Comparison of ENCODE assay signal across 14 cellular contexts in the genomic region with DNA sequence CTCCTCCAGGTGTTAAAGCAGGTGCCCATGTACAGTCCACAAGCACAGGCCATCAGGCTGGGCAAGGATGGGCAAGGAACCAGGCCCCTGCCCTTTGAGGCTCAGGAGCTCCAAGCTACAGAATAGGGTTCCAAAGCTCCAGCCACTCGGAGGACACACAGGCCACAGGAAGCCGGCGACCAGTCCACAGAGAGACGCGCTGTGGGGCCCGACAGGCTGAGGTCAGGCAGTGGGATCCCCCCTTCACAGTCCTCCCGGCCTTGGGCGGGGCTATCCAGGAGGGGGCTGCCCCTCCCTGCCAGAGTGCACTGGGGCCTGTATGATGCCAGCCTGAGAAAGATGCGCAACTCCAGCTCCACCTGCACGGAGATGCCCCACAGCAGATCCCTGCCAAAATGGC. TPM values are rescaled to one million over a fixed set of nuclear protein-coding genes. Genes with fewer than 3 reads are reported as not detected.
DNase-seq lines count a peak whose midpoint lies in the region; ATAC-seq lines count a peak whose summit lies in the region.
"Had no signal": no experiment of that assay in that cellular context is flagged by ENCODE, and none has a peak within 500 bp of the region (broad histone marks: within the 10 kb centered on the region; RNA-seq: fewer than 3 reads in every experiment).

No MANE protein-coding gene starts in this region.

- no peak for ATAC-seq in Right ventricle myocardium inferior
- no peak for ATAC-seq in activated T-helper 17 cell treated with anti-CD3 and anti-CD28 coated beads, Interleukin-2, amount 50 U/mL, for 72 hours (replicated peaks)
- no peak for ATAC-seq in HG03520 (IDR thresholded peaks at IDR 0.05; ENCODE audit: unreplicated experiment)
- ATAC-seq: PC-3 had no signal

- intact Hi-C loops in cardiac septum (cut with DNase I): no loop called here
- intact Hi-C loops in Right ventricle myocardium inferior (cut with DNase I): loop anchor here (5.0 kb wide), 1 partner anchor 96 kb away; no protein-coding TSS in a partner anchor

- H3K27me3 Mint-ChIP-seq in activated T-helper 17 cell treated with anti-CD3 and anti-CD28 coated beads, Interleukin-2, amount 50 U/mL, for 72 hours: no peaks in the 10 kb centered on the region
- H3K27me3 Mint-ChIP-seq: CD4-positive, alpha-beta T cell had no signal

- peaks cover 16% of the 10 kb centered on the region for H3K36me3 Mint-ChIP-seq in activated T-helper 17 cell treated with anti-CD3 and anti-CD28 coated beads, Interleukin-2, amount 50 U/mL, for 72 hours (ENCODE audit: low read depth)

- H3K27ac Mint-ChIP-seq in activated T-helper 17 cell treated with anti-CD3 and anti-CD28 coated beads, Interleukin-2, amount 50 U/mL, for 72 hours: no peak overlapping the region
- H3K27ac Mint-ChIP-seq: CD4-positive, alpha-beta T cell had no signal

- peak; percentile 47 for DNase-seq in cardiac septum (ENCODE audit: low spot score)
- no peak for DNase-seq in Right ventricle myocardium inferior (ENCODE audit: missing footprints)
- peak; percentile 3 for DNase-seq in iPS-NIHi11 (ENCODE audit: low spot score)
- DNase-seq in stimulated activated CD8-positive, alpha-beta memory T cell treated with anti-CD3 and anti-CD28 coated beads, Interleukin-4, amount 100 ng/mL, for 48 hours: peak; percentile 4
- DNase-seq in HPDE6-E6E7 (ENCODE audit: extremely low spot score): no peak
- DNase-seq: CD4-positive, alpha-beta T cell; KBM-7; MV-4-11; NCI-H1436 treated with DMSO at 0.1 percent for 48 hours; NCI-H2171 treated with DMSO at 0.1 percent for 48 hours; NCI-H748 treated with DMSO at 0.1 percent for 48 hours; PC-3 had no signal

- H3K4me1 Mint-ChIP-seq in activated T-helper 17 cell treated with anti-CD3 and anti-CD28 coated beads, Interleukin-2, amount 50 U/mL, for 72 hours: no peaks in the 10 kb centered on the region

- no peak overlapping the region for H3K4me3 Mint-ChIP-seq in activated T-helper 17 cell treated with anti-CD3 and anti-CD28 coated beads, Interleukin-2, amount 50 U/mL, for 72 hours
- H3K4me3 Mint-ChIP-seq: CD4-positive, alpha-beta T cell had no signal

- H3K9me3 Mint-ChIP-seq in activated T-helper 17 cell treated with anti-CD3 and anti-CD28 coated beads, Interleukin-2, amount 50 U/mL, for 72 hours: no peaks in the 10 kb centered on the region
- H3K9me3 Mint-ChIP-seq: CD4-positive, alpha-beta T cell had no signal

RNA-seq across cellular contexts. Expression of gene MAD1L1, which starts 34.0 kb away (rescaled TPM):
- total RNA-seq in cardiac septum (13.5 TPM), Right ventricle myocardium inferior (19.1 TPM)
- 10 to 100 TPM; 46.7 to 66.0 TPM for total RNA-seq in activated T-helper 17 cell treated with anti-CD3 and anti-CD28 coated beads, Interleukin-2, amount 50 U/mL, for 72 hours

RNA-seq across cellular contexts. Expression of gene MRM2, which starts 43.2 kb away (rescaled TPM):
- total RNA-seq in cardiac septum (15.6 TPM), Right ventricle myocardium inferior (20.7 TPM)
- total RNA-seq in activated T-helper 17 cell treated with anti-CD3 and anti-CD28 coated beads, Interleukin-2, amount 50 U/mL, for 72 hours: 10 to 100 TPM; 20.9 to 40.2 TPM

RNA-seq across cellular contexts. Expression of gene NUDT1, which starts 43.3 kb away (rescaled TPM):
- 9.6 TPM for total RNA-seq in cardiac septum
- 13.6 TPM for total RNA-seq in Right ventricle myocardium inferior
- 10 to 100 TPM; 64.5 to 71.9 TPM for total RNA-seq in activated T-helper 17 cell treated with anti-CD3 and anti-CD28 coated beads, Interleukin-2, amount 50 U/mL, for 72 hours

Comparison
In these comparisons a context has a peak if more than half of its experiments do, and no peak if none do; other contexts are left out.
1. DNase-seq: peak in cardiac septum (single experiment), iPS-NIHi11 (single experiment) and stimulated activated CD8-positive, alpha-beta memory T cell treated with anti-CD3 and anti-CD28 coated beads, Interleukin-4, amount 100 ng/mL, for 48 hours (single experiment); none in Right ventricle myocardium inferior (single experiment) and HPDE6-E6E7 (single experiment).